In the genomic region with DNA sequence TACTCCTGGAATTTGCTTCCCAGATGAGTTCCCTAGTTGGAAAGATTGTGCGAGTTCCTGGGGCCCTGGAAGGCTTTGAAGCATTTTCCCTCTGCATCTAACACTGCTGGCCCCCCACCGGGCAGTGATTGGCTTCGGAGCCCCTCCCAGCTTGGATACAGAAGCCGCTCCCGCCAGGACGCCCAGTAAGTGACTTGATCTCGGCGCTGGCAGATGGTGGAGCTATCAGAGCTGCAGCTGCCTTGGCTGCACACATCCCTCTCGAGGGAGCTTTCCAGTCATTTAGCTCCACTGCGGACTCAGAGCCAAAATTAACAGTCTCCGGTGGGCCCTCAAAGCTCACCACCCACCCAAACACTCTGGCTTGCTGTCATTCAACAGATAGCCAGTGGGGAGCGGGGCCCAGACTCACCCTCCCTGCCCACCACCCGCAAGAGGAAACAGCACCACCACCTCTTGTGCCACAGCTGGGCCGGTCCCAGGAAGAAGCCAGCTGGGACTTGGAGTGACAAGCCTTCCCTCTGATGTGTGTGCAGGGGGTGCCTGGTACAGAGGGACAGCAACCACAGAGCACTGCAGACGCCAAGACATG, we compare ENCODE assay signal across 12 cellular contexts.
DNase-seq lines count a peak whose midpoint lies in the region; ATAC-seq lines count a peak whose summit lies in the region.
"Had no signal": no experiment of that assay in that cellular context is flagged by ENCODE, and none has a peak within 500 bp of the region (broad histone marks: within the 10 kb centered on the region; RNA-seq: fewer than 3 reads in every experiment).

No MANE protein-coding gene starts in this region.

- peak; percentile 31 for DNase-seq in NCI-H128 (lab: John Stamatoyannopoulos, UW; ENCODE audit: unreplicated experiment)
- DNase-seq in NCI-H69 (lab: John Stamatoyannopoulos, UW): peak; percentile 98
- peak in 39 of 51 donors; percentile 34 to 96 (median 79) for DNase-seq in hypothalamus (lab: John Stamatoyannopoulos, UW)
- peak in 48 of 49 donors; percentile 37 to 93 (median 82) for DNase-seq in substantia nigra (lab: John Stamatoyannopoulos, UW)
- DNase-seq in activated naive CD4-positive, alpha-beta T cell treated with anti-CD3 and anti-CD28 coated beads for 36 hours: no peak
- DNase-seq: DMS153; Kasumi-1; left colon; stimulated activated naive CD4-positive, alpha-beta T cell treated with Interleukin-2 at 50 U/mL for 16 hours; T-helper 17 cell had no signal

- H3K27me3 Mint-ChIP-seq in activated T-helper 17 cell treated with anti-CD3 and anti-CD28 coated beads, Interleukin-2, amount 50 U/mL, for 72 hours: peaks cover 15% of the 10 kb centered on the region
- H3K27me3 Mint-ChIP-seq in activated naive CD4-positive, alpha-beta T cell treated with anti-CD3 and anti-CD28 coated beads for 36 hours (ENCODE audit: low read depth): peaks cover 7% of the 10 kb centered on the region

- CTCF ChIA-PET in activated naive CD4-positive, alpha-beta T cell treated with anti-CD3 and anti-CD28 coated beads for 36 hours (lab: Charles Lee): no interaction called here

- intact Hi-C loops in activated naive CD4-positive, alpha-beta T cell treated with anti-CD3 and anti-CD28 coated beads for 36 hours (cut with micrococcal nuclease): no loop called here

- no peak for ATAC-seq in GM19467 (IDR thresholded peaks at IDR 0.05; ENCODE audit: unreplicated experiment)
- ATAC-seq in activated T-helper 17 cell treated with anti-CD3 and anti-CD28 coated beads, Interleukin-2, amount 50 U/mL, for 72 hours (replicated peaks): no peak
- ATAC-seq: left colon, T-helper 17 cell had no signal

- no peaks in the 10 kb centered on the region for H3K9me3 Mint-ChIP-seq in activated T-helper 17 cell treated with anti-CD3 and anti-CD28 coated beads, Interleukin-2, amount 50 U/mL, for 72 hours
- H3K9me3 Mint-ChIP-seq in activated naive CD4-positive, alpha-beta T cell treated with anti-CD3 and anti-CD28 coated beads for 36 hours: no peaks in the 10 kb centered on the region

- H3K36me3 Mint-ChIP-seq in activated T-helper 17 cell treated with anti-CD3 and anti-CD28 coated beads, Interleukin-2, amount 50 U/mL, for 72 hours (ENCODE audit: low read depth): no peaks in the 10 kb centered on the region
- no peaks in the 10 kb centered on the region for H3K36me3 Mint-ChIP-seq in activated naive CD4-positive, alpha-beta T cell treated with anti-CD3 and anti-CD28 coated beads for 36 hours (ENCODE audit: low read depth)

- no peaks in the 10 kb centered on the region for H3K4me1 Mint-ChIP-seq in activated T-helper 17 cell treated with anti-CD3 and anti-CD28 coated beads, Interleukin-2, amount 50 U/mL, for 72 hours
- no peaks in the 10 kb centered on the region for H3K4me1 Mint-ChIP-seq in activated naive CD4-positive, alpha-beta T cell treated with anti-CD3 and anti-CD28 coated beads for 36 hours (ENCODE audit: low read depth)
- H3K4me1 Mint-ChIP-seq: T-helper 17 cell had no signal

- peak overlapping the region; percentile 96 for H3K27ac ChIP-seq in substantia nigra (ENCODE audit: low read depth, low read length, poor library complexity, severe bottlenecking)

- H3K27ac Mint-ChIP-seq in activated T-helper 17 cell treated with anti-CD3 and anti-CD28 coated beads, Interleukin-2, amount 50 U/mL, for 72 hours: no peak overlapping the region
- H3K27ac Mint-ChIP-seq in activated naive CD4-positive, alpha-beta T cell treated with anti-CD3 and anti-CD28 coated beads for 36 hours: no peak overlapping the region
- H3K27ac Mint-ChIP-seq: T-helper 17 cell had no signal

- no peak overlapping the region for H3K4me3 Mint-ChIP-seq in activated T-helper 17 cell treated with anti-CD3 and anti-CD28 coated beads, Interleukin-2, amount 50 U/mL, for 72 hours
- H3K4me3 Mint-ChIP-seq in activated naive CD4-positive, alpha-beta T cell treated with anti-CD3 and anti-CD28 coated beads for 36 hours: no peak overlapping the region
- H3K4me3 Mint-ChIP-seq: T-helper 17 cell had no signal
